ENCODE assay signal across 9 cellular contexts in the genomic region with DNA sequence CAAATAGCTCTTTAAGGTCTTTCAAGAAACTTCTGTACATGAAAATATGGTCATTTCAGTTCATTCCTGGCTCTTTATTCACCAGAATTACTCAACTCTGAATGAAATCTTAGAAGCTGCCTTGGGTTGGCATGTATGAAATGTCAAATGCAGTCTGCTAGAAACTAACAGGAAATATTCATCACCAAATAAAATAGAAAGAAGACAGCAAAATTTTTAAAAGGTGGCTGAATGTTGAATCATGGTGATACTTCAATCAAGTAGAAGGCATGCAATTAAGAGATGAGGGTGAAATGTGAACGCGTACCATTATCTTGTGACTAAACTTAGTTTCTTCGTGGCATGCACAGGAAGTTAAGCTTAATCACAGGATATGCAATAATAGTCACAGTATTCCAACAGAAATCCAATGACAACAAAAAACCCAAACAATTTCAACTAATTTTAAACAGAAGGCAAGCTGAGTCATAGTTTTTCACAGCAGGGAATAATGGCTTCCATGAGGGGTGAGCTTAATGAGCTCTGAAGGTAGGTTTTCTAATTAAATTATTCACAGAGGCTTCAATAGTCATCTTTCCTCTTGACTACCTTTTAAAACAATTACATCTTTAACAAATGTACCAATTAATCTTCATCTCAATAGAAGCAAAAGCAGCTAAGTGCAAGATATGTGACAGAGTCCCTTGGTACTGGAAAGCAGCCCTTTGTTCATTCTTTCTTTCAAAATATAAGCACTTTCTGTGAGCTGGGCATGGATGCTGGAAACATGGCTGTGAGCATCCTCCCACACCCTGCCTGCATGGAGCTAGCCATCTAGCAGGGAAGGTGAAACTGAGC. TPM values are rescaled to one million over a fixed set of nuclear protein-coding genes. Genes with fewer than 3 reads are reported as not detected.
DNase-seq lines count a peak whose midpoint lies in the region; TF ChIP-seq lines count a peak whose summit lies in the region.
"Had no signal": no experiment of that assay in that cellular context is flagged by ENCODE, and none has a peak within 500 bp of the region (broad histone marks: within the 10 kb centered on the region; RNA-seq: fewer than 3 reads in every experiment).

No MANE protein-coding gene starts in this region.

- no peaks in the 10 kb centered on the region for H3K4me1 ChIP-seq in effector memory CD4-positive, alpha-beta T cell (ENCODE audit: control insufficient read depth, insufficient read depth, low read length, poor library complexity, severe bottlenecking)

- H3K9me3 Mint-ChIP-seq in nephron progenitor cell, result no peaks in the 10 kb centered on the region
- H3K9me3 Mint-ChIP-seq: activated T-helper 17 cell treated with anti-CD3 and anti-CD28 coated beads, Interleukin-2, amount 50 U/mL, for 72 hours had no signal

- H3K27me3 ChIP-seq in effector memory CD4-positive, alpha-beta T cell (replicated peaks; ENCODE audit: control insufficient read depth, insufficient read depth, low read length, poor library complexity, severe bottlenecking), result no peaks in the 10 kb centered on the region

- no peaks in the 10 kb centered on the region for H3K4me1 Mint-ChIP-seq in nephron progenitor cell

- H3K36me3 ChIP-seq in effector memory CD4-positive, alpha-beta T cell (ENCODE audit: control insufficient read depth, insufficient read depth, low read length), result no peaks in the 10 kb centered on the region

- no peak overlapping the region for H3K4me3 Mint-ChIP-seq in nephron progenitor cell
- H3K4me3 Mint-ChIP-seq: activated T-helper 17 cell treated with anti-CD3 and anti-CD28 coated beads, Interleukin-2, amount 50 U/mL, for 72 hours had no signal

- no peaks in the 10 kb centered on the region for H3K27me3 Mint-ChIP-seq in nephron progenitor cell (ENCODE audit: low read depth, poor library complexity)
- H3K27me3 Mint-ChIP-seq: activated T-helper 17 cell treated with anti-CD3 and anti-CD28 coated beads, Interleukin-2, amount 50 U/mL, for 72 hours had no signal

- H3K27ac Mint-ChIP-seq in nephron progenitor cell, result no peak overlapping the region
- H3K27ac Mint-ChIP-seq: activated T-helper 17 cell treated with anti-CD3 and anti-CD28 coated beads, Interleukin-2, amount 50 U/mL, for 72 hours had no signal

- no peak overlapping the region for H3K27ac ChIP-seq in effector memory CD4-positive, alpha-beta T cell (ENCODE audit: insufficient read depth, low read length, poor library complexity, severe bottlenecking)

- no peaks in the 10 kb centered on the region for H3K36me3 Mint-ChIP-seq in nephron progenitor cell (ENCODE audit: low read depth)

- no peak overlapping the region for H3K4me3 ChIP-seq in effector memory CD4-positive, alpha-beta T cell (ENCODE audit: insufficient read depth, low read depth, low read length, poor library complexity, severe bottlenecking)

- DNase-seq in EH (ENCODE audit: low read depth), result peak; percentile 98
- peak; percentile 58 for DNase-seq in NCI-H226
- DNase-seq in dermis microvascular lymphatic vessel endothelial cell (ENCODE audit: low read depth in 2 of 2), result peak; percentile 74 to 92
- peak; percentile 55 for DNase-seq in non-pigmented ciliary epithelial cell (ENCODE audit: low read depth)
- no peak for DNase-seq in SK-N-DZ (ENCODE audit: low spot score)
- DNase-seq in effector memory CD4-positive, alpha-beta T cell, result no peak
- DNase-seq in nephron progenitor cell, result no peak
- no peak for DNase-seq in NCI-H1436 treated with DMSO at 0.1 percent for 48 hours (lab: John Stamatoyannopoulos, UW)

- TF ChIP-seq CTCF in nephron progenitor cell (IDR thresholded peaks at IDR 0.05), result no peak

- H3K9me3 ChIP-seq in effector memory CD4-positive, alpha-beta T cell (ENCODE audit: control insufficient read depth, low read length), result no peaks in the 10 kb centered on the region

RNA-seq across cellular contexts. Expression of a gene that starts 44.5 kb away (rescaled TPM):
- 11.3 and 13.8 TPM in 2 replicates for total RNA-seq in dermis microvascular lymphatic vessel endothelial cell
- 14.7 and 18.0 TPM in 2 replicates for polyA plus RNA-seq in SK-N-DZ (2014; cell fraction: cytosol; rRNA removed)
- 6.7 and 10.3 TPM in 2 replicates for polyA plus RNA-seq in SK-N-DZ (2014; cell fraction: nucleus; rRNA removed)

RNA-seq across cellular contexts. Expression of a gene that starts 56.1 kb away (rescaled TPM):
- 40.6 and 46.3 TPM in 2 replicates for total RNA-seq in dermis microvascular lymphatic vessel endothelial cell
- polyA plus RNA-seq in SK-N-DZ (2014; cell fraction: cytosol; rRNA removed), result 53.5 and 57.5 TPM in 2 replicates
- 39.8 and 51.5 TPM in 2 replicates for polyA plus RNA-seq in SK-N-DZ (2014; cell fraction: nucleus; rRNA removed)

Comparison
In these comparisons a context has a peak if more than half of its experiments do, and no peak if none do; other contexts are left out.
1. DNase-seq: peak in EH (single experiment), NCI-H226 (single experiment), dermis microvascular lymphatic vessel endothelial cell (2 of 2) and non-pigmented ciliary epithelial cell (single experiment); none in SK-N-DZ (single experiment), effector memory CD4-positive, alpha-beta T cell (0 of 3), nephron progenitor cell (single experiment) and NCI-H1436 treated with DMSO at 0.1 percent for 48 hours (single experiment).